8 cellular contexts compared by ENCODE assay signal in the genomic region with DNA sequence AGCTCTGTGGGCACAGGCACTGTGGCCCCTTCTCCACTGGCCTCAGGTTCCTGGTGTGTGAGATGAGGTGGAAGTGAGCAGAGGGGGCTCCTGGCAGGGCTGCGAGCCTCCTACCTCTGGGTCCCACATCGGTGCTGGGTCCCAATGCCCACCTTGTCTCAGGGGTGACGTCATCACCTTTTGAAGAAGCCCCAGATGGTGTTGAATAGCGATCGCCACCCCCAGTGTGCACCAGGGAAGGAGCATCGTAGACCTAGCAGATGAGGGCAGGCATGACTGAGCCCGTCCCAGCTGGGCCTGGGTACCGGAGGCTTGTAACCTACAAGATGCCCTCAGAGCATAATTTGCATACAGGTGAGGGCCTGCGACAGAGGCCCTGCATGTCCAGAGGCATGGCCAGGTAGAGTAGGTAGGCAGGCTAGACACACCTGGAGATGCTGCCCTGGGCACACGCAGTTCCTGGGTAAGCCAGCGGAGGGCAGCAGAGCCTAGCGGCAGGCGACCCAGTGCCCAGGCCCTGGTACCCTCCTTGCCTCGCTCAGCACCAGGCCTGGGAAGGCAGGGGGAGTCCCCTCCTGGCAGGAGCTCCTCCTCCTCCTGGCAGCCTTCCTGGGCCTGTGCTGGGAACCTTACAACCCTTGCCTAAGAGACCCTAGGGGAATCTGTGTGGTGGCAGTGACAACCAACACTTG. TPM values are rescaled to one million over a fixed set of nuclear protein-coding genes. Genes with fewer than 3 reads are reported as not detected.
A peak's percentile ranks its signal among the peaks of the same experiment; 100 is the strongest.
DNase-seq lines count a peak whose midpoint lies in the region; ATAC-seq and TF ChIP-seq lines count a peak whose summit lies in the region.

No MANE protein-coding gene starts in this region.

- peaks cover 4% of the 10 kb centered on the region for H3K4me1 Mint-ChIP-seq in CD4-positive, alpha-beta T cell (ENCODE audit: low read depth)
- H3K4me1 Mint-ChIP-seq in GM23338: peaks cover 5% of the 10 kb centered on the region

- H3K27ac ChIP-seq in CD4-positive, alpha-beta T cell (ENCODE audit: low read depth, low read length): no peak overlapping the region
- no peak overlapping the region for H3K27ac ChIP-seq in GM23338 (ENCODE audit: low read depth)
- H3K27ac ChIP-seq in coronary artery: no peak overlapping the region
- no peak overlapping the region for H3K27ac ChIP-seq in lower lobe of right lung

- no peak overlapping the region for H2AFZ ChIP-seq in GM23338

- no peaks in the 10 kb centered on the region for H4K20me1 ChIP-seq in GM23338 (replicated peaks; ENCODE audit: insufficient read depth)

- no peaks in the 10 kb centered on the region for H3F3A ChIP-seq in GM23338 (replicated peaks; ENCODE audit: low read depth)

- H3K4me3 Mint-ChIP-seq in CD4-positive, alpha-beta T cell: no peak overlapping the region
- H3K4me3 Mint-ChIP-seq in GM23338: no peak overlapping the region

- no peaks in the 10 kb centered on the region for H3K9me3 ChIP-seq in CD4-positive, alpha-beta T cell (ENCODE audit: control insufficient read depth, low read length)
- no peaks in the 10 kb centered on the region for H3K9me3 ChIP-seq in lower lobe of right lung

- POLR2A ChIA-PET in CD4-positive, alpha-beta T cell (lab: Charles Lee): interaction anchor here (1.3 kb wide), 1 partner anchor 542 kb away, joined by 3 read pairs; no protein-coding TSS in a partner anchor

- DNase-seq in CD4-positive, alpha-beta T cell: peak; percentile 56 to 81 (median 72)
- peak; percentile 81 for DNase-seq in GM23338 (ENCODE audit: low spot score)
- DNase-seq in NCI-H2227 (lab: John Stamatoyannopoulos, UW; ENCODE audit: unreplicated experiment): peak; percentile 73
- peak; percentile 74 for DNase-seq in activated CD4-positive, alpha-beta T cell treated with anti-CD3 and anti-CD28 coated beads, Interleukin-2, amount 50 U/mL, for 1 hour
- peak; percentile 88 for DNase-seq in coronary artery (ENCODE audit: low spot score)
- DNase-seq in lower lobe of right lung: peak; percentile 89
- peak; percentile 38 for DNase-seq in stimulated activated CD8-positive, alpha-beta memory T cell treated with anti-CD3 and anti-CD28 coated beads, Interleukin-12 subunit alpha, Interleukin-12 subunit beta, amount 100 ng/mL, for 1 hour (ENCODE audit: low read depth)

- no peaks in the 10 kb centered on the region for H3K9me2 ChIP-seq in GM23338 (ENCODE audit: insufficient read depth)

- H3K36me3 Mint-ChIP-seq in CD4-positive, alpha-beta T cell (ENCODE audit: low read depth): no peaks in the 10 kb centered on the region
- no peaks in the 10 kb centered on the region for H3K36me3 Mint-ChIP-seq in GM23338 (ENCODE audit: low read depth)

- H3K4me1 ChIP-seq in GM23338 (ENCODE audit: insufficient read depth): no peaks in the 10 kb centered on the region
- peaks cover 17% of the 10 kb centered on the region for H3K4me1 ChIP-seq in lower lobe of right lung

- no peaks in the 10 kb centered on the region for H3K9me3 Mint-ChIP-seq in CD4-positive, alpha-beta T cell
- H3K9me3 Mint-ChIP-seq in GM23338: no peaks in the 10 kb centered on the region

- H3K27me3 ChIP-seq in CD4-positive, alpha-beta T cell (ENCODE audit: control insufficient read depth, insufficient read depth, low read length): no peaks in the 10 kb centered on the region
- H3K27me3 ChIP-seq in GM23338 (ENCODE audit: insufficient read depth) (no peaks in the 10 kb centered on the region), lower lobe of right lung (ENCODE audit: low read depth) (no peaks in the 10 kb centered on the region)

- no peak overlapping the region for H3K27ac Mint-ChIP-seq in CD4-positive, alpha-beta T cell
- no peak overlapping the region for H3K27ac Mint-ChIP-seq in GM23338

- H3K36me3 ChIP-seq in GM23338 (ENCODE audit: insufficient read depth) (no peaks in the 10 kb centered on the region), lower lobe of right lung (no peaks in the 10 kb centered on the region)

- peak; percentile 95 for TF ChIP-seq CTCF in CD4-positive, alpha-beta T cell (IDR thresholded peaks at IDR 0.05)
- TF ChIP-seq CTCF in GM23338 (conservative IDR thresholded peaks at IDR 0.05; ENCODE audit: low read depth in 2 of 2) (peak; percentile 82 to 99), coronary artery (IDR thresholded peaks at IDR 0.05) (peak; percentile 99), lower lobe of right lung (IDR thresholded peaks at IDR 0.05) (peak; percentile 100)

- intact Hi-C loops in CD4-positive, alpha-beta T cell (cut with DNase I, micrococcal nuclease): loop anchor here (1.0 to 10.0 kb wide), 6 partner anchors 111 to 569 kb away; a partner anchor contains a TSS
- intact Hi-C loops in lower lobe of right lung (cut with DNase I): loop anchor here (10.0 kb wide), 1 partner anchor 554 kb away; no protein-coding TSS in a partner anchor

- H3K27me3 Mint-ChIP-seq in CD4-positive, alpha-beta T cell: no peaks in the 10 kb centered on the region
- peaks cover 17% of the 10 kb centered on the region for H3K27me3 Mint-ChIP-seq in GM23338 (ENCODE audit: insufficient read depth, low read depth, poor library complexity)

- no peak overlapping the region for H3K4me2 ChIP-seq in GM23338

- ATAC-seq in CD4-positive, alpha-beta T cell (ENCODE audit: poor library complexity): peak; percentile 99
- ATAC-seq in GM23338: peak; percentile 83
- ATAC-seq in lower lobe of right lung: peak; percentile 91 to 94
- no peak for ATAC-seq in HG03108 (IDR thresholded peaks at IDR 0.05; ENCODE audit: unreplicated experiment)

- H3K79me2 ChIP-seq in GM23338 (replicated peaks; ENCODE audit: insufficient read depth): no peaks in the 10 kb centered on the region

- no peak overlapping the region for H3K4me3 ChIP-seq in GM23338
- no peak overlapping the region for H3K4me3 ChIP-seq in coronary artery
- H3K4me3 ChIP-seq in lower lobe of right lung: no peak overlapping the region

- CTCF ChIA-PET in CD4-positive, alpha-beta T cell (lab: Charles Lee): interaction anchor here (1.2 to 2.0 kb wide), 2 partner anchors 542 to 573 kb away, joined by 6 to 9 read pairs; no protein-coding TSS in a partner anchor

TF ChIP-seq in GM23338, 12 proteins besides CTCF, POLR2A, EP300 and RAD21:
- TF ChIP-seq CREB1 (CRISPR knock-in tag; IDR thresholded peaks at IDR 0.05; ENCODE audit: low read depth): peak; percentile 90
- no peak for TF ChIP-seq ZNF114 (CRISPR knock-in tag; IDR thresholded peaks at IDR 0.05)

RNA-seq across cellular contexts. Expression of a gene that starts 52.5 kb away (rescaled TPM):
- 10 to 100 TPM; 10.2 to 11.5 TPM for total RNA-seq in CD4-positive, alpha-beta T cell
- total RNA-seq in GM23338 (2014; rRNA removed; shearing (Covaris generic)): 14.7 and 15.1 TPM in 2 replicates
- 5.8 and 6.5 TPM in 2 replicates for polyA plus RNA-seq in GM23338 (2016; fragmentation: Nextera tagmentation; extraction: Ambion mirVana)
- 18.2 TPM for total RNA-seq in lower lobe of right lung

RNA-seq across cellular contexts. Expression of a gene that starts 54.5 kb away (rescaled TPM):
- under 1 TPM; 0.08 to 0.30 TPM for total RNA-seq in CD4-positive, alpha-beta T cell
- 0.38 TPM in 1 of 2 replicates, not detected in the other for total RNA-seq in GM23338 (2014; rRNA removed; shearing (Covaris generic))
- polyA plus RNA-seq in GM23338 (2016; fragmentation: Nextera tagmentation; extraction: Ambion mirVana): not detected in 2 replicates
- total RNA-seq in lower lobe of right lung: not detected

Comparison
In these comparisons a context has a peak if more than half of its experiments do, and no peak if none do; other contexts are left out.
1. DNase-seq: peak in every context shown above with its lines; median percentile 89 in lower lobe of right lung; 88 in coronary artery; 81 in GM23338; 74 in activated CD4-positive, alpha-beta T cell treated with anti-CD3 and anti-CD28 coated beads, Interleukin-2, amount 50 U/mL, for 1 hour; 73 in NCI-H2227; 72 in CD4-positive, alpha-beta T cell; 38 in stimulated activated CD8-positive, alpha-beta memory T cell treated with anti-CD3 and anti-CD28 coated beads, Interleukin-12 subunit alpha, Interleukin-12 subunit beta, amount 100 ng/mL, for 1 hour.